In the genomic region with DNA sequence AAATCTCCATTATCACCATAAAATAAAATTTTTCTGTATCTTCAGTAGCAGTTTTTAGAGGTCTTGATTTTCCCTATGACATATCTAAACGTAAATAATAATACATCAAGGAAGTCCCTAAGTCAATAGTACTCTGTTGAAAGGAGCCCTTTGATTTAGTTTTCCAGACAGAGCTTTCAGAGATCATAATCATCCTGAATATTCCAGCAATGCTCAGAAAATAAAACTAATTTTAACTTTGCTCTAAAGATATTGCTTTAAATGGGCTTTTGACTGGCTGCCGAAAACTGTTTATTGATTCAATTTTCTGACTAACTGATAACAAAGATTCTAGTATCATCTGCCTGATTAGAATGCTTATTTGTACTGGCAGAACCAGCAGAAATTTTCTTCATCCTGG, we compare ENCODE assay signal across 30 cellular contexts. TPM values are rescaled to one million over a fixed set of nuclear protein-coding genes. Genes with fewer than 3 reads are reported as not detected.
DNase-seq lines count a peak whose midpoint lies in the region; ATAC-seq and TF ChIP-seq lines count a peak whose summit lies in the region.
"Had no signal": no experiment of that assay in that cellular context is flagged by ENCODE, and none has a peak within 500 bp of the region (broad histone marks: within the 10 kb centered on the region; RNA-seq: fewer than 3 reads in every experiment).

No MANE protein-coding gene starts in this region.

- CTCF ChIA-PET in SK-N-SH (lab: Yijun Ruan, JAX), result interaction anchor here (1.5 kb wide), 1 partner anchor 42 kb away, joined by 4 read pairs; no protein-coding TSS in a partner anchor

- TF ChIP-seq POLR2A in adrenal gland (IDR thresholded peaks at IDR 0.05), result no peak

- H3F3A ChIP-seq in SK-N-SH (replicated peaks; ENCODE audit: insufficient read depth), result no peaks in the 10 kb centered on the region

- H3K36me3 ChIP-seq in SK-N-SH (replicated peaks in 1 of 2; ENCODE audit: control insufficient read depth in 1 of 2, insufficient read depth in 2 of 2, low read length in 1 of 2) (no peaks in the 10 kb centered on the region), adrenal gland (replicated peaks in 1 of 2) (no peaks in the 10 kb centered on the region)
- H3K36me3 ChIP-seq: BE2C; BLaER1; BLaER1 treated with 17β-estradiol and CSF1 and Interleukin-3, amounts not matched to agents 10 nM and 100 nM had no signal

- peak in 1 of 2 experiments; percentile 36; a peak in 1 of 4 replicates for TF ChIP-seq EP300 in SK-N-SH (IDR thresholded peaks at IDR 0.05; ENCODE audit: borderline replicate concordance in 1 of 2, low read depth in 1 of 2, low read length in 1 of 2)

- H3K4me3 ChIP-seq in SK-N-SH (ENCODE audit: low read depth in 2 of 2, low read length in 1 of 2), result no peak overlapping the region
- H3K4me3 ChIP-seq in adrenal gland, result no peak overlapping the region
- H3K4me3 ChIP-seq: A549; BLaER1; BLaER1 treated with 17β-estradiol and CSF1 and Interleukin-3, amounts not matched to agents 10 nM and 100 nM had no signal

- H3K27ac ChIP-seq in SK-N-SH (ENCODE audit: low read depth in 2 of 2, low read length in 1 of 2) (peak overlapping the region in 1 of 2 experiments; percentile 53; a peak in 1 of 4 replicates), adrenal gland (no peak overlapping the region)
- H3K27ac ChIP-seq: 22Rv1; A549; BLaER1; BLaER1 treated with 17β-estradiol and CSF1 and Interleukin-3, amounts not matched to agents 10 nM and 100 nM; C4-2B had no signal

- TF ChIP-seq RAD21 in SK-N-SH (IDR thresholded peaks at IDR 0.05; ENCODE audit: low read length), result no peak

- TF ChIP-seq CTCF in SK-N-SH (IDR thresholded peaks at IDR 0.05) (no peak), adrenal gland (IDR thresholded peaks at IDR 0.05) (no peak)

- no peaks in the 10 kb centered on the region for H3K9me3 ChIP-seq in SK-N-SH
- peaks cover 0 to 4% (median 0%) of the 10 kb centered on the region in 3 donors for H3K9me3 ChIP-seq in adrenal gland (replicated peaks in 1 of 3)
- H3K9me3 ChIP-seq: A549; BE2C; BLaER1; BLaER1 treated with 17β-estradiol and CSF1 and Interleukin-3, amounts not matched to agents 10 nM and 100 nM; Caco-2 had no signal

- no peaks in the 10 kb centered on the region for H4K20me1 ChIP-seq in SK-N-SH (ENCODE audit: insufficient read depth)
- H4K20me1 ChIP-seq: BLaER1; BLaER1 treated with 17β-estradiol and CSF1 and Interleukin-3, amounts not matched to agents 10 nM and 100 nM had no signal

- DNase-seq in SK-N-DZ (ENCODE audit: low spot score), result peak; percentile 10
- no peak for DNase-seq in SK-N-SH
- DNase-seq in adrenal gland, result no peak
- DNase-seq: 8988T; AML-193; BE2C; C1 segment of cervical spinal cord; Caco-2; Calu3; CD4-positive, alpha-beta memory T cell; CD4-positive, alpha-beta T cell; CD4-positive, CD25-positive, alpha-beta regulatory T cell; CD8-positive, alpha-beta memory T cell; CD8-positive, alpha-beta T cell; COR-L47; DMS 273 treated with DMSO at 0.1 percent for 48 hours; DMS153; DMS53; DMS79; DMS79 treated with DMSO at 0.1 percent for 48 hours; DND-41; EL had no signal

- peaks cover 0 to 8% of the 10 kb centered on the region in 2 experiments; a peak in 2 of 4 replicates for H3K4me1 ChIP-seq in SK-N-SH (ENCODE audit: control insufficient read depth in 1 of 2, insufficient read depth in 2 of 2, low read depth in 1 of 2, low read length in 1 of 2)
- no peaks in the 10 kb centered on the region for H3K4me1 ChIP-seq in adrenal gland (replicated peaks in 1 of 2)
- H3K4me1 ChIP-seq: A549; BLaER1; BLaER1 treated with 17β-estradiol and CSF1 and Interleukin-3, amounts not matched to agents 10 nM and 100 nM; Caco-2 had no signal

- no peak for ATAC-seq in SK-N-SH treated with all-trans-retinoic acid at 6 μM for 48 hours
- ATAC-seq in GM21576 (IDR thresholded peaks at IDR 0.05; ENCODE audit: unreplicated experiment), result no peak
- ATAC-seq in HG02759 (IDR thresholded peaks at IDR 0.05; ENCODE audit: unreplicated experiment), result no peak
- ATAC-seq: A549; CD8-positive, alpha-beta T cell had no signal

- intact Hi-C loops in adrenal gland (cut with DNase I), result no loop called here

- H2AFZ ChIP-seq in SK-N-SH (ENCODE audit: low read depth), result no peak overlapping the region

- POLR2A ChIA-PET in SK-N-SH (lab: Yijun Ruan, JAX), result interaction anchor here (0.7 kb wide), 1 partner anchor 108 kb away, joined by 3 read pairs; no protein-coding TSS in a partner anchor

- H3K27me3 ChIP-seq in SK-N-SH (ENCODE audit: insufficient read depth) (no peaks in the 10 kb centered on the region), adrenal gland (no peaks in the 10 kb centered on the region)
- H3K27me3 ChIP-seq: BE2C; BLaER1; BLaER1 treated with 17β-estradiol and CSF1 and Interleukin-3, amounts not matched to agents 10 nM and 100 nM had no signal

- H3K9me2 ChIP-seq in SK-N-SH, result no peaks in the 10 kb centered on the region

- H3K9ac ChIP-seq in SK-N-SH, result no peak overlapping the region
- H3K9ac ChIP-seq: BLaER1; BLaER1 treated with 17β-estradiol and CSF1 and Interleukin-3, amounts not matched to agents 10 nM and 100 nM had no signal

- no peaks in the 10 kb centered on the region for H3K79me2 ChIP-seq in SK-N-SH (ENCODE audit: insufficient read depth)

- no peak overlapping the region for H3K4me2 ChIP-seq in SK-N-SH
- H3K4me2 ChIP-seq: A549; BLaER1; BLaER1 treated with 17β-estradiol and CSF1 and Interleukin-3, amounts not matched to agents 10 nM and 100 nM had no signal

- 21% methylated on average over 2 of the region's 2 CpGs for WGBS in SK-N-SH (ENCODE audit: low lambda C conversion rate)
- 50 to 69% (median 56%) methylated on average over 2 of the region's 2 CpGs for WGBS in adrenal gland, 4 donors

TF ChIP-seq in SK-N-SH, 30 proteins besides CTCF, POLR2A, EP300 and RAD21:
- TF ChIP-seq RCOR1 (IDR thresholded peaks at IDR 0.05; ENCODE audit: low read length) (peak; percentile 52; the same call in 1 of the 2 replicates), GATA2 (CRISPR knock-in tag; IDR thresholded peaks at IDR 0.05) (peak; percentile 56)
- TF ChIP-seq, protein P1, sequence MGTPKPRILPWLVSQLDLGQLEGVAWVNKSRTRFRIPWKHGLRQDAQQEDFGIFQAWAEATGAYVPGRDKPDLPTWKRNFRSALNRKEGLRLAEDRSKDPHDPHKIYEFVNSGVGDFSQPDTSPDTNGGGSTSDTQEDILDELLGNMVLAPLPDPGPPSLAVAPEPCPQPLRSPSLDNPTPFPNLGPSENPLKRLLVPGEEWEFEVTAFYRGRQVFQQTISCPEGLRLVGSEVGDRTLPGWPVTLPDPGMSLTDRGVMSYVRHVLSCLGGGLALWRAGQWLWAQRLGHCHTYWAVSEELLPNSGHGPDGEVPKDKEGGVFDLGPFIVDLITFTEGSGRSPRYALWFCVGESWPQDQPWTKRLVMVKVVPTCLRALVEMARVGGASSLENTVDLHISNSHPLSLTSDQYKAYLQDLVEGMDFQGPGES (IDR thresholded peaks at IDR 0.05; ENCODE audit: low read depth, low read length), result no peak
- TF ChIP-seq, protein P2, sequence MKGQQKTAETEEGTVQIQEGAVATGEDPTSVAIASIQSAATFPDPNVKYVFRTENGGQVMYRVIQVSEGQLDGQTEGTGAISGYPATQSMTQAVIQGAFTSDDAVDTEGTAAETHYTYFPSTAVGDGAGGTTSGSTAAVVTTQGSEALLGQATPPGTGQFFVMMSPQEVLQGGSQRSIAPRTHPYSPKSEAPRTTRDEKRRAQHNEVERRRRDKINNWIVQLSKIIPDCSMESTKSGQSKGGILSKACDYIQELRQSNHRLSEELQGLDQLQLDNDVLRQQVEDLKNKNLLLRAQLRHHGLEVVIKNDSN (IDR thresholded peaks at IDR 0.05; ENCODE audit: borderline replicate concordance, low read depth), result no peak

TF ChIP-seq in SK-N-SH treated with all-trans-retinoic acid at 6 μM for 48 hours, 23 proteins besides CTCF, POLR2A, EP300 and RAD21:
- TF ChIP-seq, protein P3, sequence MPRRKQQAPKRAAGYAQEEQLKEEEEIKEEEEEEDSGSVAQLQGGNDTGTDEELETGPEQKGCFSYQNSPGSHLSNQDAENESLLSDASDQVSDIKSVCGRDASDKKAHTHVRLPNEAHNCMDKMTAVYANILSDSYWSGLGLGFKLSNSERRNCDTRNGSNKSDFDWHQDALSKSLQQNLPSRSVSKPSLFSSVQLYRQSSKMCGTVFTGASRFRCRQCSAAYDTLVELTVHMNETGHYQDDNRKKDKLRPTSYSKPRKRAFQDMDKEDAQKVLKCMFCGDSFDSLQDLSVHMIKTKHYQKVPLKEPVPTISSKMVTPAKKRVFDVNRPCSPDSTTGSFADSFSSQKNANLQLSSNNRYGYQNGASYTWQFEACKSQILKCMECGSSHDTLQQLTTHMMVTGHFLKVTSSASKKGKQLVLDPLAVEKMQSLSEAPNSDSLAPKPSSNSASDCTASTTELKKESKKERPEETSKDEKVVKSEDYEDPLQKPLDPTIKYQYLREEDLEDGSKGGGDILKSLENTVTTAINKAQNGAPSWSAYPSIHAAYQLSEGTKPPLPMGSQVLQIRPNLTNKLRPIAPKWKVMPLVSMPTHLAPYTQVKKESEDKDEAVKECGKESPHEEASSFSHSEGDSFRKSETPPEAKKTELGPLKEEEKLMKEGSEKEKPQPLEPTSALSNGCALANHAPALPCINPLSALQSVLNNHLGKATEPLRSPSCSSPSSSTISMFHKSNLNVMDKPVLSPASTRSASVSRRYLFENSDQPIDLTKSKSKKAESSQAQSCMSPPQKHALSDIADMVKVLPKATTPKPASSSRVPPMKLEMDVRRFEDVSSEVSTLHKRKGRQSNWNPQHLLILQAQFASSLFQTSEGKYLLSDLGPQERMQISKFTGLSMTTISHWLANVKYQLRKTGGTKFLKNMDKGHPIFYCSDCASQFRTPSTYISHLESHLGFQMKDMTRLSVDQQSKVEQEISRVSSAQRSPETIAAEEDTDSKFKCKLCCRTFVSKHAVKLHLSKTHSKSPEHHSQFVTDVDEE (CRISPR knock-in tag; IDR thresholded peaks at IDR 0.05), result 0 out of 2 replicates have a peak, but pooled peaks have one; percentile 33
- TF ChIP-seq ISL1 (CRISPR knock-in tag; IDR thresholded peaks at IDR 0.05), result peak; percentile 74
- TF ChIP-seq TOX (CRISPR knock-in tag; IDR thresholded peaks at IDR 0.05; ENCODE audit: borderline replicate concordance), result no peak
- TF ChIP-seq GLIS3 (CRISPR knock-in tag; IDR thresholded peaks at IDR 0.05), result no peak

RNA-seq across cellular contexts. Expression of a gene that starts 40.7 kb away (rescaled TPM):
- 16.6 and 20.3 TPM in 2 replicates for polyA plus RNA-seq in SK-N-DZ (2014; cell fraction: cytosol; rRNA removed)
- 13.3 and 27.9 TPM in 2 replicates for polyA plus RNA-seq in SK-N-DZ (2014; cell fraction: nucleus; rRNA removed)
- polyA plus RNA-seq in SK-N-SH (2012; rRNA removed) (22.2 and 22.7 TPM in 2 replicates), adrenal gland (100 to 1,000 TPM in 1 of 3 donors, 10 to 100 TPM in 1, 1 to 10 TPM in 1; 6.4 to 144 (median 12.0) TPM)
- polyA plus RNA-seq in SK-N-SH (2012; cell fraction: cytosol; rRNA removed), result 30.7 and 32.6 TPM in 2 replicates
- 17.7 and 29.2 TPM in 2 replicates for polyA plus RNA-seq in SK-N-SH (2012; cell fraction: nucleus; rRNA removed)
- 10 to 100 TPM; 30.3 to 74.4 (median 43.9) TPM for total RNA-seq in adrenal gland
- total RNA-seq: CD4-positive, alpha-beta memory T cell; CD4-positive, CD25-positive, alpha-beta regulatory T cell had no signal
- polyA plus RNA-seq: CD4-positive, alpha-beta memory T cell; CD4-positive, CD25-positive, alpha-beta regulatory T cell had no signal
